24 cellular contexts compared by ENCODE assay signal in genomic region chr9:88291853-88292252, GRCh38.
"Had no signal": no experiment of that assay in that cellular context is flagged by ENCODE, and none has a peak within 500 bp of the region (broad histone marks: within the 10 kb centered on the region; RNA-seq: fewer than 3 reads in every experiment).

No MANE protein-coding gene starts in this region.

- H3K4me3 ChIP-seq: MG63, Peyer's patch, SJCRH30 had no signal

- H3K4me1 ChIP-seq: Peyer's patch, SJCRH30 had no signal

- DNase-seq: activated CD4-positive, alpha-beta T cell treated with anti-CD3 and anti-CD28 coated beads for 48 hours; activated CD4-positive, alpha-beta T cell treated with anti-CD3 and anti-CD28 coated beads, Interleukin-2, amount 50 U/mL, for 4 hours; activated CD4-positive, CD25-positive, alpha-beta regulatory T cell treated with anti-CD3 and anti-CD28 coated beads, Interleukin-2, amount 50 U/mL, for 72 hours; activated CD8-positive, alpha-beta memory T cell treated with anti-CD3 and anti-CD28 coated beads, Interleukin-2, amount 50 U/mL, for 48 hours; activated CD8-positive, alpha-beta T cell treated with anti-CD3 and anti-CD28 coated beads, Interleukin-2, amount 10 ng/mL, durations not matched to agents 7 days and 5 days; activated effector memory CD4-positive, alpha-beta T cell treated with anti-CD3 and anti-CD28 coated beads, Interleukin-2, amount 50 U/mL, for 16 hours; activated naive CD4-positive, alpha-beta T cell treated with anti-CD3 and anti-CD28 coated beads for 36 hours; activated T-cell treated with anti-CD3 and anti-CD28 coated beads, Interleukin-2, amount 50 U/mL, for 24 hours; caudate nucleus; MG63; MV-4-11; NCI-H1092 treated with DMSO at 0.1 percent for 48 hours; NCI-H1417 treated with DMSO at 0.1 percent for 48 hours; NCI-H1694; NCI-H2029; NCI-H2107; NCI-H2171 treated with DMSO at 0.1 percent for 48 hours; NCI-H226; NCI-H526; NCI-H774; Peyer's patch; Right ventricle myocardium superior; SJCRH30 had no signal

- H3K9me3 ChIP-seq: MG63, Peyer's patch, SJCRH30 had no signal

- ATAC-seq: activated CD8-positive, alpha-beta T cell treated with anti-CD3 and anti-CD28 coated beads, Interleukin-2, amount 10 ng/mL, durations not matched to agents 7 days and 5 days had no signal

- H3K36me3 ChIP-seq: MG63, Peyer's patch, SJCRH30 had no signal

- H3K27me3 ChIP-seq: MG63, Peyer's patch, SJCRH30 had no signal

- H3K27ac ChIP-seq: Peyer's patch, RWPE1, SJCRH30 had no signal
